In genomic region chr3:98521897-98522537, GRCh38 we compare ENCODE assay signal across 7 cellular contexts. TPM values are rescaled to one million over a fixed set of nuclear protein-coding genes. Genes with fewer than 3 reads are reported as not detected.
DNase-seq lines count a peak whose midpoint lies in the region; ATAC-seq and TF ChIP-seq lines count a peak whose summit lies in the region.

No MANE protein-coding gene starts in this region.

- H3K9me3 ChIP-seq in left lung, result no peaks in the 10 kb centered on the region

- H3K27me3 ChIP-seq in left lung, result no peaks in the 10 kb centered on the region

- H3K27ac ChIP-seq in coronary artery, result peak overlapping the region; percentile 95 to 98
- H3K27ac ChIP-seq in left lung, result peak overlapping the region; percentile 94

- ATAC-seq in GM18502 (IDR thresholded peaks at IDR 0.05; ENCODE audit: poor library complexity, unreplicated experiment) (peak; percentile 52), HG02610 (IDR thresholded peaks at IDR 0.05; ENCODE audit: unreplicated experiment) (peak; percentile 56), left lung (peak; percentile 68)

- peaks cover 0 to 37% of the 10 kb centered on the region in 2 donors for H3K36me3 ChIP-seq in left lung

- intact Hi-C loops in left lung (cut with DNase I), result no loop called here

- TF ChIP-seq CTCF in coronary artery (IDR thresholded peaks at IDR 0.05) (no peak), left lung (IDR thresholded peaks at IDR 0.05) (no peak)

- DNase-seq in NCI-H1092 (lab: John Stamatoyannopoulos, UW) (peak; percentile 8), coronary artery (ENCODE audit: low spot score) (no peak), left lung (peak in 1 of 2 donors; percentile 42)
- DNase-seq in activated CD4-positive, CD25-positive, alpha-beta regulatory T cell treated with anti-CD3 and anti-CD28 coated beads, Interleukin-2, amount 50 U/mL, for 72 hours, result peak; percentile 59
- DNase-seq in stimulated activated CD4-positive, alpha-beta T cell treated with anti-CD3 and anti-CD28 coated beads, Interleukin-4, amount 100 ng/mL, for 4 hours, result peak; percentile 31 to 53

- H3K4me1 ChIP-seq in left lung, result peaks cover 6 to 27% of the 10 kb centered on the region in 2 donors

- peak overlapping the region; percentile 91 for H3K4me3 ChIP-seq in coronary artery
- peak overlapping the region; percentile 69 to 91 for H3K4me3 ChIP-seq in left lung

RNA-seq across cellular contexts. Expression of gene CLDND1, which starts 0.7 kb away (rescaled TPM):
- 10 to 100 TPM; 74.8 to 83.7 TPM for total RNA-seq in left lung

RNA-seq across cellular contexts. Expression of gene GPR15, which starts 9.8 kb away (rescaled TPM):
- total RNA-seq in left lung, result under 1 TPM in 1 of 2 donors, not detected in 1; 0.58 TPM

RNA-seq across cellular contexts. Expression of gene OR5K2, which starts 24.5 kb away (rescaled TPM):
- total RNA-seq in left lung, result not detected

RNA-seq across cellular contexts. Expression of gene OR5K1, which starts 59.0 kb away (rescaled TPM):
- total RNA-seq in left lung, result not detected
